Comparison of ENCODE assay signal across 1 cellular context in genomic region chr3:75785091-75785755, GRCh38.
TF ChIP-seq lines count a peak whose summit lies in the region.

Gene ZNF717, minus strand, starts transcription at chr3:75785549. Its CDS starts 2,187 bp downstream, at chr3:75783362.

TF ChIP-seq in HEK293, 187 proteins besides CTCF, POLR2A, EP300 and RAD21 (continued from another document):
- TF ChIP-seq ZBTB26 (tag by site-specific recombination; optimal IDR thresholded peaks at IDR 0.05), result peak; percentile 15
- peak; percentile 29; the same call in 1 of the 2 replicates for TF ChIP-seq SP2 (tag by site-specific recombination; IDR thresholded peaks at IDR 0.05)
